Comparison of ENCODE assay signal across 8 cellular contexts in the genomic region with DNA sequence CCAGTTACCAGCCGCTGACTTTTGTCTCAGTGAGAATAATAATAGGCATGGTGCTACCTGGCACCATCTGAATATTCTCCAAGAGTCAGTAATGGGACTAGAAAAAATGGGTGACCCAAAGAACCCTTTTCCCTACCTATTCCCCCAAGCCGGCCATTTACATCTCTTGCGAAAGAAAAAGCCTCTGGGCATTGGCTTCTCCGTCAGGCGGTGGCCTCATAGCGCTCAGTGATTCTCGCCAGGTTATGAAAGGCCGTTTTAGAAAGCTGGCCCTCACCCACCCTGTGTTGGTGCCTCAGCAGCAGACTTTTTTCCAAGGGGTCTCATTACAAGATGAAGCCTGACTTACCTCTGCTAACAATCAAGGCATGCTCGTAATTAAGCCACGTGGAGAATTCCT. TPM values are rescaled to one million over a fixed set of nuclear protein-coding genes. Genes with fewer than 3 reads are reported as not detected.
DNase-seq lines count a peak whose midpoint lies in the region; ATAC-seq and TF ChIP-seq lines count a peak whose summit lies in the region.

No MANE protein-coding gene starts in this region.

- no peak for TF ChIP-seq POLR2A in body of pancreas (IDR thresholded peaks at IDR 0.05)

- H3K9me3 Mint-ChIP-seq in endothelial cell (ENCODE audit: unreplicated experiment) (no peaks in the 10 kb centered on the region), nephron progenitor cell (no peaks in the 10 kb centered on the region)

- TF ChIP-seq CTCF in AG04450 (IDR thresholded peaks at IDR 0.05; ENCODE audit: low read depth, low read length) = no peak
- no peak for TF ChIP-seq CTCF in endothelial cell (IDR thresholded peaks at IDR 0.05; ENCODE audit: unreplicated experiment)
- no peak for TF ChIP-seq CTCF in nephron progenitor cell (IDR thresholded peaks at IDR 0.05)
- no peak for TF ChIP-seq CTCF in body of pancreas (IDR thresholded peaks at IDR 0.05)

- H3K4me3 Mint-ChIP-seq in endothelial cell (ENCODE audit: unreplicated experiment) (peak overlapping the region; percentile 99), nephron progenitor cell (peak overlapping the region; percentile 87)

- H3K36me3 Mint-ChIP-seq in endothelial cell (ENCODE audit: low read depth, unreplicated experiment) = no peaks in the 10 kb centered on the region
- no peaks in the 10 kb centered on the region for H3K36me3 Mint-ChIP-seq in nephron progenitor cell (ENCODE audit: low read depth)

- H3K4me1 Mint-ChIP-seq in endothelial cell (ENCODE audit: unreplicated experiment) = peaks cover 9% of the 10 kb centered on the region
- peaks cover 17% of the 10 kb centered on the region for H3K4me1 Mint-ChIP-seq in nephron progenitor cell

- intact Hi-C loops in body of pancreas (cut with DNase I) = no loop called here

- peaks cover 23% of the 10 kb centered on the region for H3K4me1 ChIP-seq in body of pancreas

- WGBS in body of pancreas, 2 donors = 6 to 20% methylated on average over 10 of the region's 10 CpGs

- H3K27ac ChIP-seq in AG04450 (ENCODE audit: low read depth, low read length) = no peak overlapping the region
- no peak overlapping the region for H3K27ac ChIP-seq in body of pancreas

- DNase-seq in AG04450 (ENCODE audit: low read depth, low spot score) (no peak), NCI-H526 (lab: John Stamatoyannopoulos, UW) (peak; percentile 38 to 56), endothelial cell (ENCODE audit: low spot score) (peak; percentile 28), nephron progenitor cell (peak; percentile 16), body of pancreas (no peak), NCI-H2029 (lab: John Stamatoyannopoulos, UW) (no peak), NCI-H2196 (lab: John Stamatoyannopoulos, UW; ENCODE audit: unreplicated experiment) (no peak)

- H3K27me3 Mint-ChIP-seq in endothelial cell (ENCODE audit: unreplicated experiment) = peaks cover 9% of the 10 kb centered on the region
- H3K27me3 Mint-ChIP-seq in nephron progenitor cell (ENCODE audit: low read depth, poor library complexity) = peaks cover 47% of the 10 kb centered on the region

- H3K27ac Mint-ChIP-seq in endothelial cell (ENCODE audit: unreplicated experiment) (peak overlapping the region; percentile 61), nephron progenitor cell (peak overlapping the region; percentile 36)

- CTCF ChIA-PET in AG04450 (lab: Charles Lee) = interaction anchor here (0.6 to 3.6 kb wide), 3 partner anchors 16 to 116 kb away, joined by 3 to 23 read pairs (median 4); no protein-coding TSS in a partner anchor

- peak overlapping the region; percentile 58 for H3K4me3 ChIP-seq in AG04450 (ENCODE audit: low read depth, low read length)
- H3K4me3 ChIP-seq in body of pancreas = peak overlapping the region in 1 of 2 donors; percentile 9

- POLR2A ChIA-PET in AG04450 (lab: Yijun Ruan, JAX) = no interaction called here

- ATAC-seq in body of pancreas (no peak), GM18502 (IDR thresholded peaks at IDR 0.05; ENCODE audit: poor library complexity, unreplicated experiment) (no peak)

- H3K36me3 ChIP-seq in body of pancreas (replicated peaks in 1 of 2; ENCODE audit: insufficient read depth in 1 of 2, low read depth in 2 of 2) = no peaks in the 10 kb centered on the region

- H3K27me3 ChIP-seq in AG04450 (ENCODE audit: control insufficient read depth, insufficient read depth, low read length) (peaks cover 15% of the 10 kb centered on the region), body of pancreas (peaks cover 0 to 22% of the 10 kb centered on the region in 2 donors)

- no peaks in the 10 kb centered on the region; the same call in 1 of the 2 replicates for H3K9me3 ChIP-seq in AG04450 (ENCODE audit: control insufficient read depth, insufficient read depth, low read length)
- H3K9me3 ChIP-seq in body of pancreas = no peaks in the 10 kb centered on the region

RNA-seq across cellular contexts. Expression of a gene that starts 0.6 kb away (rescaled TPM):
- polyA plus RNA-seq in AG04450 (2011; rRNA removed) = 1.4 and 2.0 TPM in 2 replicates
- polyA minus RNA-seq in AG04450 (2011; rRNA and poly(A)+ RNA removed) = 1.5 and 2.4 TPM in 2 replicates
- 5.3 TPM for total RNA-seq in endothelial cell (ENCODE audit: unreplicated experiment)
- total RNA-seq in body of pancreas = not detected

Comparison
In these comparisons a context has a peak if more than half of its experiments do, and no peak if none do; other contexts are left out.
1. DNase-seq: peak in NCI-H526 (2 of 2), endothelial cell (single experiment) and nephron progenitor cell (single experiment); none in AG04450 (single experiment), body of pancreas (0 of 4), NCI-H2029 (single experiment) and NCI-H2196 (single experiment).